In the genomic region with DNA sequence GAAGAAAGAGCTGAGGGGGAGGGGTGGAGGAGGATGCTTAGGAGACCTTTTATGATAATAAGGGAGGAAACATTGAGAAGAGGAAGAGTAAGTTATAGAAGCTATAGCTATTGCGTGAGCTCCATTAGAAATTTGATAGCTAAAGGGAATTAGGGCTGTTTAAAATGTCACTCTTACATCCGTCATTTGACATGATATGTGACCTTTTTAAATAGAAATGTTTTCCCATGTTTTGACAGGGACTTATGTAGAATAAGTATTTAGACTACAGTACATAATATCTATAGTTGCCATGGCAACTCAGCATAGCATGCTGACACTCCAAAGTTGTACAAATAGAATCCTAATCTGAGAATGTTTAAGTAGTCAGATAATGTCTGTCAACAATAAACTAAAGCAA, we compare ENCODE assay signal across 18 cellular contexts. TPM values are rescaled to one million over a fixed set of nuclear protein-coding genes. Genes with fewer than 3 reads are reported as not detected.
DNase-seq lines count a peak whose midpoint lies in the region; ATAC-seq, FAIRE-seq and TF ChIP-seq lines count a peak whose summit lies in the region.
"Had no signal": no experiment of that assay in that cellular context is flagged by ENCODE, and none has a peak within 500 bp of the region (broad histone marks: within the 10 kb centered on the region; RNA-seq: fewer than 3 reads in every experiment).

No MANE protein-coding gene starts in this region.

- H2AFZ ChIP-seq in HepG2 (ENCODE audit: low read length) (no peak overlapping the region), neural cell (ENCODE audit: low read depth, low read length) (no peak overlapping the region)

- no peak for TF ChIP-seq CTCF in HepG2 (CRISPR knock-in tag; IDR thresholded peaks at IDR 0.05)
- no peak for TF ChIP-seq CTCF in right lobe of liver (IDR thresholded peaks at IDR 0.05)
- no peak for TF ChIP-seq CTCF in neural cell (IDR thresholded peaks at IDR 0.05; ENCODE audit: poor library complexity, severe bottlenecking)

- H3K36me3 ChIP-seq in HepG2 (replicated peaks in 1 of 2; ENCODE audit: control insufficient read depth in 1 of 2, insufficient read depth in 2 of 2, low read length in 2 of 2): peaks cover 5 to 48% of the 10 kb centered on the region in 2 experiments; a peak in 4 of 5 replicates
- H3K36me3 ChIP-seq in right lobe of liver: no peaks in the 10 kb centered on the region
- no peaks in the 10 kb centered on the region for H3K36me3 ChIP-seq in neural cell (ENCODE audit: insufficient read depth, low read length)

- DNase-seq in HepG2 (ENCODE audit: low spot score) (no peak), right lobe of liver (no peak), DMS53 treated with DMSO at 0.1 percent for 48 hours (lab: John Stamatoyannopoulos, UW; ENCODE audit: unreplicated experiment) (peak; percentile 19)
- DNase-seq: C1 segment of cervical spinal cord; CD4-positive, alpha-beta memory T cell; COR-L47; DMS153; DMS79 treated with DMSO at 0.1 percent for 48 hours; GF-D8; GOT3; HFFc6 had no signal

- in situ Hi-C loops in HepG2 (cut with HindIII; ENCODE audit: extremely low pct_ligation_motif_present, low pct_unique_long_range_greater_than_20kb): no loop called here

- TF ChIP-seq RAD21 in HepG2 (CRISPR knock-in tag; IDR thresholded peaks at IDR 0.05) (no peak), neural cell (conservative IDR thresholded peaks at IDR 0.05) (no peak)

- no peak for TF ChIP-seq POLR2A in HepG2 (IDR thresholded peaks at IDR 0.05; ENCODE audit: insufficient read depth in 1 of 2, low read depth in 2 of 2, low read length in 2 of 2)
- TF ChIP-seq POLR2A in right lobe of liver (IDR thresholded peaks at IDR 0.05): no peak

- CTCF ChIA-PET in HepG2 (lab: Yijun Ruan, JAX; ENCODE audit: low intra/inter-chr PET ratio, low total read pairs): no interaction called here

- no peaks in the 10 kb centered on the region for H3K9me2 ChIP-seq in neural cell (ENCODE audit: insufficient read depth, low read length)

- H3K27ac ChIP-seq in HepG2 (ENCODE audit: extremely low read length, insufficient read depth, low read length) (no peak overlapping the region), right lobe of liver (no peak overlapping the region), neural cell (ENCODE audit: low read length) (no peak overlapping the region)

- no peak overlapping the region for H3K4me2 ChIP-seq in HepG2 (ENCODE audit: low read depth, low read length)
- H3K4me2 ChIP-seq in neural cell (ENCODE audit: low read length): no peak overlapping the region

- FAIRE-seq in HepG2 (lab: Jason Lieb, UNC): no peak
- FAIRE-seq: GM12891, GM18507, H54 had no signal

- H3K79me2 ChIP-seq in HepG2 (ENCODE audit: insufficient read depth, low read length) (no peaks in the 10 kb centered on the region), neural cell (replicated peaks; ENCODE audit: insufficient read depth, low read length) (no peaks in the 10 kb centered on the region)

- no peak overlapping the region for H3K9ac ChIP-seq in HepG2 (ENCODE audit: insufficient read depth, low read depth, low read length)
- no peak overlapping the region for H3K9ac ChIP-seq in neural cell (ENCODE audit: low read length)

- no peaks in the 10 kb centered on the region for H3K4me1 ChIP-seq in HepG2 (ENCODE audit: insufficient read depth, low read length)
- no peaks in the 10 kb centered on the region for H3K4me1 ChIP-seq in right lobe of liver
- H3K4me1 ChIP-seq: HAP-1 had no signal

- H3F3A ChIP-seq in neural cell (ENCODE audit: insufficient read depth, low read length, poor library complexity, severe bottlenecking): no peaks in the 10 kb centered on the region

- no peak overlapping the region for H3K4me3 ChIP-seq in HepG2 (replicated peaks in 1 of 3; ENCODE audit: insufficient read depth in 1 of 3, low read depth in 2 of 3, low read length in 3 of 3)
- H3K4me3 ChIP-seq in right lobe of liver: no peak overlapping the region
- no peak overlapping the region for H3K4me3 ChIP-seq in neural cell (ENCODE audit: low read length)
- H3K4me3 ChIP-seq: HAP-1 had no signal

- no peaks in the 10 kb centered on the region for H3K9me3 ChIP-seq in HepG2 (ENCODE audit: low read length)
- no peaks in the 10 kb centered on the region for H3K9me3 ChIP-seq in right lobe of liver
- no peaks in the 10 kb centered on the region for H3K9me3 ChIP-seq in neural cell (ENCODE audit: low read length)
- H3K9me3 ChIP-seq: HAP-1 had no signal

- no TSS peak for BruUV-seq in HepG2 (replicated peaks; lab: Mats Ljungman, UMichigan)

- H4K20me1 ChIP-seq in HepG2 (ENCODE audit: insufficient read depth, low read length) (no peaks in the 10 kb centered on the region), neural cell (ENCODE audit: insufficient read depth) (no peaks in the 10 kb centered on the region)

- POLR2A ChIA-PET in HepG2 (lab: Yijun Ruan, JAX): no interaction called here

- H3K27me3 ChIP-seq in HepG2 (ENCODE audit: control insufficient read depth in 1 of 2, insufficient read depth in 2 of 2, low read length in 2 of 2) (no peaks in the 10 kb centered on the region), right lobe of liver (no peaks in the 10 kb centered on the region), neural cell (ENCODE audit: insufficient read depth, low read depth, low read length) (no peaks in the 10 kb centered on the region)

- ATAC-seq in HepG2 (no peak), right lobe of liver (no peak), esophagus mucosa (no peak), GM21576 (IDR thresholded peaks at IDR 0.05; ENCODE audit: unreplicated experiment) (no peak)

- intact Hi-C loops in HepG2 (cut with micrococcal nuclease; ENCODE audit: unreplicated experiment): no loop called here
- intact Hi-C loops in right lobe of liver (cut with DNase I): no loop called here

- 48% methylated on average over 2 of the region's 2 CpGs for WGBS in HepG2 (ENCODE audit: low lambda C conversion rate)
- 46% methylated on average over 2 of the region's 2 CpGs for WGBS in right lobe of liver (ENCODE audit: insufficient coverage, low coverage, low lambda C conversion rate, missing lambda C conversion rate)

- TF ChIP-seq EP300 in HepG2 (IDR thresholded peaks at IDR 0.05; ENCODE audit: low read depth in 2 of 2, low read length in 2 of 2): no peak
- no peak for TF ChIP-seq EP300 in HepG2 (CRISPR knock-in tag; IDR thresholded peaks at IDR 0.05; ENCODE audit: borderline replicate concordance)
- peak; percentile 97 for TF ChIP-seq EP300 in neural cell (conservative IDR thresholded peaks at IDR 0.05; ENCODE audit: poor library complexity, severe bottlenecking)

RNA-seq across cellular contexts. Expression of gene RAD51, which starts 19.2 kb away (rescaled TPM):
- total RNA-seq in HepG2 (2016; rRNA removed; fragmentation: Illumina TruSeq; extraction: Trizol) (12.8 and 20.6 TPM in 2 replicates), right lobe of liver (1 to 10 TPM in 2 of 6 experiments, under 1 TPM in 2, not detected in 2; 0.66 to 1.7 (median 1.1) TPM), esophagus mucosa (8.2 TPM)
- 3.3 and 4.3 TPM in 2 replicates for total RNA-seq in HepG2 (2016; cell fraction: cytosol; rRNA removed; fragmentation: Illumina TruSeq; extraction: Trizol; ENCODE audit: low read depth)
- 15.4 and 17.8 TPM in 2 replicates for total RNA-seq in HepG2 (2016; cell fraction: insoluble cytoplasmic fraction; rRNA removed; fragmentation: Illumina TruSeq; extraction: Trizol)
- total RNA-seq in HepG2 (2016; cell fraction: membrane; rRNA removed; fragmentation: Illumina TruSeq; extraction: Trizol): 6.5 and 7.3 TPM in 2 replicates
- total RNA-seq in HepG2 (2016; cell fraction: nucleus; rRNA removed; fragmentation: Illumina TruSeq; extraction: Trizol): 10.1 and 12.1 TPM in 2 replicates
- polyA plus RNA-seq in HepG2 (2011; rRNA removed) (6.2 and 8.5 TPM in 2 replicates), neural cell (0.22 TPM in 1 of 2 replicates, not detected in the other)
- polyA plus RNA-seq in HepG2 (2011; cell fraction: cytosol; rRNA removed): 6.3 and 7.9 TPM in 2 replicates
- 4.9 and 5.2 TPM in 2 replicates for polyA plus RNA-seq in HepG2 (2011; cell fraction: nucleus; rRNA removed)
- 3.7 and 8.8 TPM in 2 replicates for polyA plus RNA-seq in HepG2 (2012)
- polyA plus RNA-seq in HepG2 (2016; cell fraction: cytosol; fragmentation: Illumina TruSeq; extraction: Trizol; ENCODE audit: low read depth): 2.7 and 3.1 TPM in 2 replicates
- 42.2 and 42.8 TPM in 2 replicates for polyA plus RNA-seq in HepG2 (2016; cell fraction: insoluble cytoplasmic fraction; fragmentation: Illumina TruSeq; extraction: Trizol; ENCODE audit: low read depth)
- 6.1 and 7.0 TPM in 2 replicates for polyA plus RNA-seq in HepG2 (2016; cell fraction: membrane; fragmentation: Illumina TruSeq; extraction: Trizol; ENCODE audit: low read depth)
- polyA plus RNA-seq in HepG2 (2016; cell fraction: nucleus; fragmentation: Illumina TruSeq; extraction: Trizol; ENCODE audit: insufficient read depth, low read depth): 18.7 and 21.0 TPM in 2 replicates
- 23.6 and 59.0 TPM in 2 replicates for polyA minus RNA-seq in HepG2 (2011; rRNA and poly(A)+ RNA removed; ENCODE audit: low replicate concordance)
- polyA minus RNA-seq in HepG2 (2011; cell fraction: cytosol; rRNA and poly(A)+ RNA removed): 2.3 and 6.5 TPM in 2 replicates
- polyA minus RNA-seq in HepG2 (2011; cell fraction: nucleus; rRNA and poly(A)+ RNA removed): 4.8 and 7.3 TPM in 2 replicates
- polyA minus RNA-seq in neural cell: 0.69 and 1.2 TPM in 2 replicates

RNA-seq across cellular contexts. Expression of gene RMDN3, which starts 40.9 kb away (rescaled TPM):
- total RNA-seq in HepG2 (2016; rRNA removed; fragmentation: Illumina TruSeq; extraction: Trizol) (10.5 and 19.5 TPM in 2 replicates), right lobe of liver (10 to 100 TPM; 25.3 to 38.5 (median 29.5) TPM), esophagus mucosa (21.2 TPM)
- total RNA-seq in HepG2 (2016; cell fraction: cytosol; rRNA removed; fragmentation: Illumina TruSeq; extraction: Trizol; ENCODE audit: low read depth): 18.0 and 20.7 TPM in 2 replicates
- total RNA-seq in HepG2 (2016; cell fraction: insoluble cytoplasmic fraction; rRNA removed; fragmentation: Illumina TruSeq; extraction: Trizol): 7.9 and 18.6 TPM in 2 replicates
- 10.4 and 11.1 TPM in 2 replicates for total RNA-seq in HepG2 (2016; cell fraction: membrane; rRNA removed; fragmentation: Illumina TruSeq; extraction: Trizol)
- 22.7 and 25.4 TPM in 2 replicates for total RNA-seq in HepG2 (2016; cell fraction: nucleus; rRNA removed; fragmentation: Illumina TruSeq; extraction: Trizol)
- polyA plus RNA-seq in HepG2 (2011; rRNA removed) (16.8 and 18.2 TPM in 2 replicates), neural cell (24.7 and 25.3 TPM in 2 replicates)
- polyA plus RNA-seq in HepG2 (2011; cell fraction: cytosol; rRNA removed): 17.5 and 19.5 TPM in 2 replicates
- 16.1 and 22.7 TPM in 2 replicates for polyA plus RNA-seq in HepG2 (2011; cell fraction: nucleus; rRNA removed)
- polyA plus RNA-seq in HepG2 (2012): 19.5 and 21.1 TPM in 2 replicates
- polyA plus RNA-seq in HepG2 (2016; cell fraction: cytosol; fragmentation: Illumina TruSeq; extraction: Trizol; ENCODE audit: low read depth): 5.8 and 6.1 TPM in 2 replicates
- 15.7 and 17.8 TPM in 2 replicates for polyA plus RNA-seq in HepG2 (2016; cell fraction: insoluble cytoplasmic fraction; fragmentation: Illumina TruSeq; extraction: Trizol; ENCODE audit: low read depth)
- polyA plus RNA-seq in HepG2 (2016; cell fraction: membrane; fragmentation: Illumina TruSeq; extraction: Trizol; ENCODE audit: low read depth): 11.2 and 11.3 TPM in 2 replicates
- polyA plus RNA-seq in HepG2 (2016; cell fraction: nucleus; fragmentation: Illumina TruSeq; extraction: Trizol; ENCODE audit: insufficient read depth, low read depth): 60.2 and 62.0 TPM in 2 replicates
- 12.7 and 29.0 TPM in 2 replicates for polyA minus RNA-seq in HepG2 (2011; rRNA and poly(A)+ RNA removed; ENCODE audit: low replicate concordance)
- 12.9 and 13.8 TPM in 2 replicates for polyA minus RNA-seq in HepG2 (2011; cell fraction: cytosol; rRNA and poly(A)+ RNA removed)
- polyA minus RNA-seq in HepG2 (2011; cell fraction: nucleus; rRNA and poly(A)+ RNA removed): 10.2 and 11.7 TPM in 2 replicates
- 22.5 and 27.0 TPM in 2 replicates for polyA minus RNA-seq in neural cell

RNA-seq across cellular contexts. Expression of gene GCHFR, which starts 49.7 kb away (rescaled TPM):
- 92.4 and 93.1 TPM in 2 replicates for total RNA-seq in HepG2 (2016; rRNA removed; fragmentation: Illumina TruSeq; extraction: Trizol)
- total RNA-seq in HepG2 (2016; cell fraction: cytosol; rRNA removed; fragmentation: Illumina TruSeq; extraction: Trizol; ENCODE audit: low read depth): 106 and 198 TPM in 2 replicates
- total RNA-seq in HepG2 (2016; cell fraction: insoluble cytoplasmic fraction; rRNA removed; fragmentation: Illumina TruSeq; extraction: Trizol): 92.8 and 98.5 TPM in 2 replicates
- 116 and 181 TPM in 2 replicates for total RNA-seq in HepG2 (2016; cell fraction: membrane; rRNA removed; fragmentation: Illumina TruSeq; extraction: Trizol)
- total RNA-seq in HepG2 (2016; cell fraction: nucleus; rRNA removed; fragmentation: Illumina TruSeq; extraction: Trizol): 33.3 and 38.5 TPM in 2 replicates
- polyA plus RNA-seq in HepG2 (2011; rRNA removed): 51.5 and 55.8 TPM in 2 replicates
- polyA plus RNA-seq in HepG2 (2011; cell fraction: cytosol; rRNA removed): 71.1 and 107 TPM in 2 replicates
- 36.7 and 39.2 TPM in 2 replicates for polyA plus RNA-seq in HepG2 (2011; cell fraction: nucleus; rRNA removed)
- 23.3 and 24.8 TPM in 2 replicates for polyA plus RNA-seq in HepG2 (2012)
- polyA plus RNA-seq in HepG2 (2016; cell fraction: cytosol; fragmentation: Illumina TruSeq; extraction: Trizol; ENCODE audit: low read depth): 113 and 197 TPM in 2 replicates
- polyA plus RNA-seq in HepG2 (2016; cell fraction: insoluble cytoplasmic fraction; fragmentation: Illumina TruSeq; extraction: Trizol; ENCODE audit: low read depth): 83.4 and 86.6 TPM in 2 replicates
- polyA plus RNA-seq in HepG2 (2016; cell fraction: membrane; fragmentation: Illumina TruSeq; extraction: Trizol; ENCODE audit: low read depth): 98.6 and 148 TPM in 2 replicates
- polyA plus RNA-seq in HepG2 (2016; cell fraction: nucleus; fragmentation: Illumina TruSeq; extraction: Trizol; ENCODE audit: insufficient read depth, low read depth): 46.0 and 55.2 TPM in 2 replicates
- 37.3 and 70.3 TPM in 2 replicates for polyA minus RNA-seq in HepG2 (2011; rRNA and poly(A)+ RNA removed; ENCODE audit: low replicate concordance)
- polyA minus RNA-seq in HepG2 (2011; cell fraction: cytosol; rRNA and poly(A)+ RNA removed): 16.0 and 18.6 TPM in 2 replicates
- polyA minus RNA-seq in HepG2 (2011; cell fraction: nucleus; rRNA and poly(A)+ RNA removed): 13.9 and 15.3 TPM in 2 replicates
- total RNA-seq in right lobe of liver: 100 to 1,000 TPM in 2 of 6 experiments, 10 to 100 TPM in 4; 65.4 to 181 (median 82.0) TPM
- 7.2 and 17.3 TPM in 2 replicates for polyA plus RNA-seq in neural cell
- 1.7 and 2.0 TPM in 2 replicates for polyA minus RNA-seq in neural cell
- 13.0 TPM for total RNA-seq in esophagus mucosa

RNA-seq across cellular contexts. Expression of gene C15orf62, which starts 55.6 kb away (rescaled TPM):
- total RNA-seq in HepG2 (2016; rRNA removed; fragmentation: Illumina TruSeq; extraction: Trizol) (0.34 and 0.51 TPM in 2 replicates), right lobe of liver (1 to 10 TPM in 2 of 6 experiments, under 1 TPM in 4; 0.51 to 1.6 (median 0.83) TPM), esophagus mucosa (4.0 TPM)
- not detected in 2 replicates for total RNA-seq in HepG2 (2016; cell fraction: cytosol; rRNA removed; fragmentation: Illumina TruSeq; extraction: Trizol; ENCODE audit: low read depth)
- total RNA-seq in HepG2 (2016; cell fraction: insoluble cytoplasmic fraction; rRNA removed; fragmentation: Illumina TruSeq; extraction: Trizol): 0.24 and 0.67 TPM in 2 replicates
- 0.12 and 0.14 TPM in 2 replicates for total RNA-seq in HepG2 (2016; cell fraction: membrane; rRNA removed; fragmentation: Illumina TruSeq; extraction: Trizol)
- 0.97 and 1.1 TPM in 2 replicates for total RNA-seq in HepG2 (2016; cell fraction: nucleus; rRNA removed; fragmentation: Illumina TruSeq; extraction: Trizol)
- polyA plus RNA-seq in HepG2 (2011; rRNA removed) (1.0 and 1.1 TPM in 2 replicates), neural cell (not detected in 2 replicates)
- polyA plus RNA-seq in HepG2 (2011; cell fraction: cytosol; rRNA removed): 0.38 and 0.59 TPM in 2 replicates
- 2.6 and 3.2 TPM in 2 replicates for polyA plus RNA-seq in HepG2 (2011; cell fraction: nucleus; rRNA removed)
- 1.3 and 1.5 TPM in 2 replicates for polyA plus RNA-seq in HepG2 (2012)
- polyA plus RNA-seq in HepG2 (2016; cell fraction: cytosol; fragmentation: Illumina TruSeq; extraction: Trizol; ENCODE audit: low read depth): not detected in 2 replicates
- polyA plus RNA-seq in HepG2 (2016; cell fraction: insoluble cytoplasmic fraction; fragmentation: Illumina TruSeq; extraction: Trizol; ENCODE audit: low read depth): 0.23 and 0.52 TPM in 2 replicates
- 0.17 and 0.19 TPM in 2 replicates for polyA plus RNA-seq in HepG2 (2016; cell fraction: membrane; fragmentation: Illumina TruSeq; extraction: Trizol; ENCODE audit: low read depth)
- polyA plus RNA-seq in HepG2 (2016; cell fraction: nucleus; fragmentation: Illumina TruSeq; extraction: Trizol; ENCODE audit: insufficient read depth, low read depth): 1.7 and 2.1 TPM in 2 replicates
- polyA minus RNA-seq in HepG2 (2011; rRNA and poly(A)+ RNA removed; ENCODE audit: low replicate concordance): 1.5 and 2.1 TPM in 2 replicates
- polyA minus RNA-seq in HepG2 (2011; cell fraction: cytosol; rRNA and poly(A)+ RNA removed): 0.26 and 0.30 TPM in 2 replicates
- polyA minus RNA-seq in HepG2 (2011; cell fraction: nucleus; rRNA and poly(A)+ RNA removed): 2.8 and 3.6 TPM in 2 replicates
- not detected in 2 replicates for polyA minus RNA-seq in neural cell
